Comparison of ENCODE assay signal across 9 cellular contexts in the genomic region with DNA sequence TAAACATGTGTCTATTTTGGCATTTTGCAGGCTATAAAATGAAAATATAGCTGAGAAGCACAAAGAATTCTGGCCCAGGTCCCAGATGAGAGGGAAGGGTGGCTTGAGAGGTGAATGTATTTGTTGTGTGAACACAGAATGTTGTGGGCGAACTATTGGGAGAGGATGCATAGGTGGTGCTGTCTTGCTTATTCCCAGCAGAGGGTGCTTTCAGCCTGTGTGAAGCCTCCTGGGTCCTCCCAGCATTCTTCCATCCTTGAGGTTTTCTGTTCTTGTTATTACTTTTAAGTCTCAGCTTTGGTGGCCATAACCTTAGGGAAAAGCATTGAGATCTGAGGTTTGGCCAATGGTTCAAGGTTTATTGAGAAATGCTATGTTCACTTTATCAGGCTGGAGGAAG.
A peak's percentile ranks its signal among the peaks of the same experiment; 100 is the strongest.
DNase-seq lines count a peak whose midpoint lies in the region; ATAC-seq, FAIRE-seq and TF ChIP-seq lines count a peak whose summit lies in the region.
"Had no signal": no experiment of that assay in that cellular context is flagged by ENCODE, and none has a peak within 500 bp of the region (broad histone marks: within the 10 kb centered on the region; RNA-seq: fewer than 3 reads in every experiment).

No MANE protein-coding gene starts in this region.

- H3K9me3 ChIP-seq in K562 (replicated peaks; ENCODE audit: control insufficient read depth, insufficient read depth, low read depth, low read length) = no peaks in the 10 kb centered on the region

- POLR2A ChIA-PET in K562 (lab: Yijun Ruan, JAX) = no interaction called here

- TF ChIP-seq RAD21 in K562 (CRISPR knock-in tag; conservative IDR thresholded peaks at IDR 0.05 in 1 of 2, IDR thresholded peaks at IDR 0.05 in 1 of 2) = peak in 1 of 2 experiments; percentile 27; a peak in 1 of 4 replicates

- no peak overlapping the region for H2AFZ ChIP-seq in K562 (ENCODE audit: low read depth, low read length)

- intact Hi-C loops in K562 (cut with micrococcal nuclease) = no loop called here

- 0% methylated on average over 1 of the region's 1 CpG for WGBS in K562 (ENCODE audit: insufficient coverage, low coverage, missing lambda C conversion rate)

- in situ Hi-C loops in K562 (cut with MboI) = no loop called here

- no peak overlapping the region for H3K9ac ChIP-seq in K562 (ENCODE audit: insufficient read depth in 1 of 2, low read depth in 2 of 2, low read length in 2 of 2)

- FAIRE-seq in K562 (lab: Jason Lieb, UNC) = no peak

- no peak overlapping the region for H3K4me2 ChIP-seq in K562 (ENCODE audit: insufficient read depth, low read length)

- no peak overlapping the region for H3K27ac ChIP-seq in K562 (ENCODE audit: extremely low read depth, low read depth, low read length)

- no peak for TF ChIP-seq EP300 in K562 (IDR thresholded peaks at IDR 0.05; ENCODE audit: low read length)

- no peak for TF ChIP-seq POLR2A in K562 (conservative IDR thresholded peaks at IDR 0.05)

- DNase-seq in EH (ENCODE audit: low read depth) (peak; percentile 66), K562 (ENCODE audit: extremely low read depth in 1 of 4, low spot score in 3 of 4) (peak in 2 of 4 experiments; percentile 6 to 9), middle frontal gyrus (ENCODE audit: extremely low spot score, low spot score) (peak; percentile 33), cerebellar nuclear complex (lab: John Stamatoyannopoulos, UW) (no peak), SHP77 (lab: John Stamatoyannopoulos, UW) (no peak), NCI-H1092 treated with DMSO at 0.1 percent for 48 hours (lab: John Stamatoyannopoulos, UW) (no peak)
- DNase-seq: NCI-H510A had no signal

- H3K4me3 ChIP-seq in K562 = no peak overlapping the region

- no peaks in the 10 kb centered on the region for H3K27me3 ChIP-seq in K562 (ENCODE audit: control insufficient read depth in 2 of 2, insufficient read depth in 2 of 2, low read length in 2 of 2)

- H4K20me1 ChIP-seq in K562 (replicated peaks; ENCODE audit: control insufficient read depth, insufficient read depth, low read length) = no peaks in the 10 kb centered on the region

- H3K4me1 ChIP-seq in K562 (replicated peaks in 1 of 2; ENCODE audit: control insufficient read depth in 2 of 2, insufficient read depth in 2 of 2, low read length in 2 of 2) = no peaks in the 10 kb centered on the region

- peak; percentile 48 for ATAC-seq in HG03432 (IDR thresholded peaks at IDR 0.05; ENCODE audit: unreplicated experiment)
- ATAC-seq in K562 = peak; percentile 76
- ATAC-seq in HG03175 (IDR thresholded peaks at IDR 0.05; ENCODE audit: unreplicated experiment) = no peak

- BruUV-seq in K562 (replicated peaks; lab: Mats Ljungman, UMichigan) = no TSS peak

- peak; percentile 26 to 36 (median 31); a peak in 3 of 6 replicates for TF ChIP-seq CTCF in K562 (IDR thresholded peaks at IDR 0.05 in 2 of 3, conservative IDR thresholded peaks at IDR 0.05 in 1 of 3; ENCODE audit: insufficient read depth in 2 of 3, low read depth in 1 of 3, low read length in 3 of 3)

- no peaks in the 10 kb centered on the region for H3K9me1 ChIP-seq in K562 (ENCODE audit: control insufficient read depth, insufficient read depth, low read length)

- H3K79me2 ChIP-seq in K562 (ENCODE audit: control insufficient read depth, insufficient read depth, low read length) = no peaks in the 10 kb centered on the region

- CTCF ChIA-PET in K562 (lab: Yijun Ruan, JAX; ENCODE audit: low intra/inter-chr PET ratio) = no interaction called here

- no peaks in the 10 kb centered on the region for H3K36me3 ChIP-seq in K562 (ENCODE audit: control insufficient read depth, insufficient read depth, low read length)

TF ChIP-seq in K562, 482 proteins besides CTCF, POLR2A, EP300 and RAD21:
- TF ChIP-seq, protein P1, sequence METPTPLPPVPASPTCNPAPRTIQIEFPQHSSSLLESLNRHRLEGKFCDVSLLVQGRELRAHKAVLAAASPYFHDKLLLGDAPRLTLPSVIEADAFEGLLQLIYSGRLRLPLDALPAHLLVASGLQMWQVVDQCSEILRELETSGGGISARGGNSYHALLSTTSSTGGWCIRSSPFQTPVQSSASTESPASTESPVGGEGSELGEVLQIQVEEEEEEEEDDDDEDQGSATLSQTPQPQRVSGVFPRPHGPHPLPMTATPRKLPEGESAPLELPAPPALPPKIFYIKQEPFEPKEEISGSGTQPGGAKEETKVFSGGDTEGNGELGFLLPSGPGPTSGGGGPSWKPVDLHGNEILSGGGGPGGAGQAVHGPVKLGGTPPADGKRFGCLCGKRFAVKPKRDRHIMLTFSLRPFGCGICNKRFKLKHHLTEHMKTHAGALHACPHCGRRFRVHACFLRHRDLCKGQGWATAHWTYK (CRISPR knock-in tag; IDR thresholded peaks at IDR 0.05) = no peak
- TF ChIP-seq MBD2 (IDR thresholded peaks at IDR 0.05; ENCODE audit: borderline replicate concordance, low read depth) (no peak), ZFP30 (CRISPR knock-in tag; IDR thresholded peaks at IDR 0.05; ENCODE audit: borderline replicate concordance) (no peak), ZNF165 (CRISPR knock-in tag; IDR thresholded peaks at IDR 0.05; ENCODE audit: borderline replicate concordance) (no peak), NFIX (CRISPR knock-in tag; IDR thresholded peaks at IDR 0.05; ENCODE audit: low read depth) (no peak), ZNF212 (CRISPR knock-in tag; IDR thresholded peaks at IDR 0.05) (no peak), KLF1 (tag; IDR thresholded peaks at IDR 0.05) (no peak), ZNF764 (CRISPR knock-in tag; IDR thresholded peaks at IDR 0.05; ENCODE audit: low read depth) (no peak), SMAD2 (IDR thresholded peaks at IDR 0.05; ENCODE audit: low read depth, low read length) (no peak), PTTG1 (tag; IDR thresholded peaks at IDR 0.05; ENCODE audit: low read depth) (no peak), HLTF (IDR thresholded peaks at IDR 0.05) (no peak)

Comparison
In these comparisons a context has a peak if more than half of its experiments do, and no peak if none do; other contexts are left out.
1. DNase-seq: peak in EH (single experiment) and middle frontal gyrus (single experiment); none in cerebellar nuclear complex (0 of 2), SHP77 (0 of 2) and NCI-H1092 treated with DMSO at 0.1 percent for 48 hours (single experiment).